1 cellular context compared by ENCODE assay signal in the genomic region with DNA sequence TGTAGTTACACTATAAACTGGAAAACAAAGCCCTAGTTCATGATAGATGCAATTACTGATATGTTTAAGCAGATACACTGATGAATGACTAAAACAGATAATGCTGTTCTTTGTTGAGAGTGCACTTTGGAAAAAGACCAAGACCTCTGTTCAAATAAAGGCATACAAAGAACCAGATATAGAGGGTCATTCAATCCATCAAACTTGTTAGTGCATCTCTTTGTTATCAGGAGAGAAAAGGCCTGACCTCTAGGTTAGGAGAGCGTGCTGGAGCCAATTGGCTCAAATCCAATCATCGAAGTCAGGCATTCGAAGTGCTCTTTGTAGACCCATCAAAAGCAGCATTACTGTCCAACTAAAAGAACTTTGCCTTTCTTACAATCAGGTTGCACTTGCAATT.
TF ChIP-seq lines count a peak whose summit lies in the region.

No MANE protein-coding gene starts in this region.

TF ChIP-seq in HepG2, 621 proteins besides CTCF, POLR2A, EP300 and RAD21:
- TF ChIP-seq, protein P1, sequence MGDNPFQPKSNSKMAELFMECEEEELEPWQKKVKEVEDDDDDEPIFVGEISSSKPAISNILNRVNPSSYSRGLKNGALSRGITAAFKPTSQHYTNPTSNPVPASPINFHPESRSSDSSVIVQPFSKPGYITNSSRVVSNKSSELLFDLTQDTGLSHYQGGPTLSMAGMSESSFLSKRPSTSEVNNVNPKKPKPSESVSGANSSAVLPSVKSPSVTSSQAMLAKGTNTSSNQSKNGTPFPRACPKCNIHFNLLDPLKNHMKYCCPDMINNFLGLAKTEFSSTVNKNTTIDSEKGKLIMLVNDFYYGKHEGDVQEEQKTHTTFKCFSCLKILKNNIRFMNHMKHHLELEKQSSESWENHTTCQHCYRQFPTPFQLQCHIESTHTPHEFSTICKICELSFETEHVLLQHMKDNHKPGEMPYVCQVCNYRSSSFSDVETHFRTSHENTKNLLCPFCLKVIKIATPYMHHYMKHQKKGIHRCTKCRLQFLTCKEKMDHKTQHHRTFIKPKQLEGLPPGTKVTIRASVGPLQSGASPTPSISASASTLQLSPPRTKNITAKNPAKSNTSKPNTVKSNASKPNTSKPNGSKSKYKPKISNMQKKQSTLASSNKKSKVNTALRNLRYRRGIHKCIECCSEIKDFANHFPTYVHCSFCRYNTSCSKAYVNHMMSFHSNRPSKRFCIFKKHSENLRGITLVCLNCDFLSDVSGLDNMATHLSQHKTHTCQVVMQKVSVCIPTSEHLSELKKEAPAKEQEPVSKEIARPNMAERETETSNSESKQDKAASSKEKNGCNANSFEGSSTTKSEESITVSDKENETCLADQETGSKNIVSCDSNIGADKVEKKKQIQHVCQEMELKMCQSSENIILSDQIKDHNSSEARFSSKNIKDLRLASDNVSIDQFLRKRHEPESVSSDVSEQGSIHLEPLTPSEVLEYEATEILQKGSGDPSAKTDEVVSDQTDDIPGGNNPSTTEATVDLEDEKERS (CRISPR knock-in tag; IDR thresholded peaks at IDR 0.05), result no peak
- TF ChIP-seq ZUFSP (CRISPR knock-in tag; IDR thresholded peaks at IDR 0.05; ENCODE audit: borderline replicate concordance), result no peak
- TF ChIP-seq ZNF570 (CRISPR knock-in tag; IDR thresholded peaks at IDR 0.05; ENCODE audit: borderline replicate concordance), result no peak
- TF ChIP-seq, protein P2, sequence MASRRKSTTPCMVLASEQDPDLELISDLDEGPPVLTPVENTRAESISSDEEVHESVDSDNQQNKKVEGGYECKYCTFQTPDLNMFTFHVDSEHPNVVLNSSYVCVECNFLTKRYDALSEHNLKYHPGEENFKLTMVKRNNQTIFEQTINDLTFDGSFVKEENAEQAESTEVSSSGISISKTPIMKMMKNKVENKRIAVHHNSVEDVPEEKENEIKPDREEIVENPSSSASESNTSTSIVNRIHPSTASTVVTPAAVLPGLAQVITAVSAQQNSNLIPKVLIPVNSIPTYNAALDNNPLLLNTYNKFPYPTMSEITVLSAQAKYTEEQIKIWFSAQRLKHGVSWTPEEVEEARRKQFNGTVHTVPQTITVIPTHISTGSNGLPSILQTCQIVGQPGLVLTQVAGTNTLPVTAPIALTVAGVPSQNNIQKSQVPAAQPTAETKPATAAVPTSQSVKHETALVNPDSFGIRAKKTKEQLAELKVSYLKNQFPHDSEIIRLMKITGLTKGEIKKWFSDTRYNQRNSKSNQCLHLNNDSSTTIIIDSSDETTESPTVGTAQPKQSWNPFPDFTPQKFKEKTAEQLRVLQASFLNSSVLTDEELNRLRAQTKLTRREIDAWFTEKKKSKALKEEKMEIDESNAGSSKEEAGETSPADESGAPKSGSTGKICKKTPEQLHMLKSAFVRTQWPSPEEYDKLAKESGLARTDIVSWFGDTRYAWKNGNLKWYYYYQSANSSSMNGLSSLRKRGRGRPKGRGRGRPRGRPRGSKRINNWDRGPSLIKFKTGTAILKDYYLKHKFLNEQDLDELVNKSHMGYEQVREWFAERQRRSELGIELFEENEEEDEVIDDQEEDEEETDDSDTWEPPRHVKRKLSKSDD (CRISPR knock-in tag; IDR thresholded peaks at IDR 0.05; ENCODE audit: low read depth), result no peak
- peak; percentile 87 for TF ChIP-seq SOX5 (CRISPR knock-in tag; IDR thresholded peaks at IDR 0.05; ENCODE audit: borderline replicate concordance)
- TF ChIP-seq, protein P3, sequence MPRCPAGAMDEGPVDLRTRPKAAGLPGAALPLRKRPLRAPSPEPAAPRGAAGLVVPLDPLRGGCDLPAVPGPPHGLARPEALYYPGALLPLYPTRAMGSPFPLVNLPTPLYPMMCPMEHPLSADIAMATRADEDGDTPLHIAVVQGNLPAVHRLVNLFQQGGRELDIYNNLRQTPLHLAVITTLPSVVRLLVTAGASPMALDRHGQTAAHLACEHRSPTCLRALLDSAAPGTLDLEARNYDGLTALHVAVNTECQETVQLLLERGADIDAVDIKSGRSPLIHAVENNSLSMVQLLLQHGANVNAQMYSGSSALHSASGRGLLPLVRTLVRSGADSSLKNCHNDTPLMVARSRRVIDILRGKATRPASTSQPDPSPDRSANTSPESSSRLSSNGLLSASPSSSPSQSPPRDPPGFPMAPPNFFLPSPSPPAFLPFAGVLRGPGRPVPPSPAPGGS (CRISPR knock-in tag; IDR thresholded peaks at IDR 0.05), result no peak
- peak; percentile 56 for TF ChIP-seq BCL6 (CRISPR knock-in tag; IDR thresholded peaks at IDR 0.05)
- TF ChIP-seq NR2F2 (IDR thresholded peaks at IDR 0.05; ENCODE audit: borderline replicate concordance, low read depth), result peak; percentile 64; the same call in 1 of the 2 replicates
- TF ChIP-seq ARID5B (CRISPR knock-in tag; IDR thresholded peaks at IDR 0.05), result peak; percentile 42; the same call in 1 of the 2 replicates
- no peak for TF ChIP-seq ZFP37 (CRISPR knock-in tag; IDR thresholded peaks at IDR 0.05; ENCODE audit: borderline replicate concordance)
- TF ChIP-seq NFIC (IDR thresholded peaks at IDR 0.05; ENCODE audit: low read length), result peak; percentile 38; the same call in 1 of the 2 replicates
- peak; percentile 80; the same call in 1 of the 2 replicates for TF ChIP-seq HOXD1 (CRISPR knock-in tag; IDR thresholded peaks at IDR 0.05)
- peak; percentile 31; the same call in 1 of the 2 replicates for TF ChIP-seq GATA4 (IDR thresholded peaks at IDR 0.05; ENCODE audit: borderline replicate concordance, low read depth)
- TF ChIP-seq, protein P4, sequence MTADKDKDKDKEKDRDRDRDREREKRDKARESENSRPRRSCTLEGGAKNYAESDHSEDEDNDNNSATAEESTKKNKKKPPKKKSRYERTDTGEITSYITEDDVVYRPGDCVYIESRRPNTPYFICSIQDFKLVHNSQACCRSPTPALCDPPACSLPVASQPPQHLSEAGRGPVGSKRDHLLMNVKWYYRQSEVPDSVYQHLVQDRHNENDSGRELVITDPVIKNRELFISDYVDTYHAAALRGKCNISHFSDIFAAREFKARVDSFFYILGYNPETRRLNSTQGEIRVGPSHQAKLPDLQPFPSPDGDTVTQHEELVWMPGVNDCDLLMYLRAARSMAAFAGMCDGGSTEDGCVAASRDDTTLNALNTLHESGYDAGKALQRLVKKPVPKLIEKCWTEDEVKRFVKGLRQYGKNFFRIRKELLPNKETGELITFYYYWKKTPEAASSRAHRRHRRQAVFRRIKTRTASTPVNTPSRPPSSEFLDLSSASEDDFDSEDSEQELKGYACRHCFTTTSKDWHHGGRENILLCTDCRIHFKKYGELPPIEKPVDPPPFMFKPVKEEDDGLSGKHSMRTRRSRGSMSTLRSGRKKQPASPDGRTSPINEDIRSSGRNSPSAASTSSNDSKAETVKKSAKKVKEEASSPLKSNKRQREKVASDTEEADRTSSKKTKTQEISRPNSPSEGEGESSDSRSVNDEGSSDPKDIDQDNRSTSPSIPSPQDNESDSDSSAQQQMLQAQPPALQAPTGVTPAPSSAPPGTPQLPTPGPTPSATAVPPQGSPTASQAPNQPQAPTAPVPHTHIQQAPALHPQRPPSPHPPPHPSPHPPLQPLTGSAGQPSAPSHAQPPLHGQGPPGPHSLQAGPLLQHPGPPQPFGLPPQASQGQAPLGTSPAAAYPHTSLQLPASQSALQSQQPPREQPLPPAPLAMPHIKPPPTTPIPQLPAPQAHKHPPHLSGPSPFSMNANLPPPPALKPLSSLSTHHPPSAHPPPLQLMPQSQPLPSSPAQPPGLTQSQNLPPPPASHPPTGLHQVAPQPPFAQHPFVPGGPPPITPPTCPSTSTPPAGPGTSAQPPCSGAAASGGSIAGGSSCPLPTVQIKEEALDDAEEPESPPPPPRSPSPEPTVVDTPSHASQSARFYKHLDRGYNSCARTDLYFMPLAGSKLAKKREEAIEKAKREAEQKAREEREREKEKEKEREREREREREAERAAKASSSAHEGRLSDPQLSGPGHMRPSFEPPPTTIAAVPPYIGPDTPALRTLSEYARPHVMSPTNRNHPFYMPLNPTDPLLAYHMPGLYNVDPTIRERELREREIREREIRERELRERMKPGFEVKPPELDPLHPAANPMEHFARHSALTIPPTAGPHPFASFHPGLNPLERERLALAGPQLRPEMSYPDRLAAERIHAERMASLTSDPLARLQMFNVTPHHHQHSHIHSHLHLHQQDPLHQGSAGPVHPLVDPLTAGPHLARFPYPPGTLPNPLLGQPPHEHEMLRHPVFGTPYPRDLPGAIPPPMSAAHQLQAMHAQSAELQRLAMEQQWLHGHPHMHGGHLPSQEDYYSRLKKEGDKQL (CRISPR knock-in tag; IDR thresholded peaks at IDR 0.05; ENCODE audit: low read depth), result peak; percentile 25; the same call in 1 of the 2 replicates
- no peak for TF ChIP-seq SOX6 (IDR thresholded peaks at IDR 0.05)
- peak; percentile 83 for TF ChIP-seq SOX6 (CRISPR knock-in tag; IDR thresholded peaks at IDR 0.05)
- TF ChIP-seq TCF7L2 (IDR thresholded peaks at IDR 0.05; ENCODE audit: low read depth, low read length), result 0 out of 2 replicates have a peak, but pooled peaks have one; percentile 22
- TF ChIP-seq ISL2 (CRISPR knock-in tag; IDR thresholded peaks at IDR 0.05), result peak; percentile 42; the same call in 1 of the 2 replicates
- TF ChIP-seq NR2F6 (IDR thresholded peaks at IDR 0.05), result peak; percentile 79
- peak; percentile 64; the same call in 1 of the 2 replicates for TF ChIP-seq NR2F6 (CRISPR knock-in tag; IDR thresholded peaks at IDR 0.05)
- no peak for TF ChIP-seq RAD51 (IDR thresholded peaks at IDR 0.05; ENCODE audit: borderline replicate concordance)
- no peak for TF ChIP-seq RFXANK (CRISPR knock-in tag; IDR thresholded peaks at IDR 0.05)
- peak; percentile 39; the same call in 1 of the 2 replicates for TF ChIP-seq TBX2 (CRISPR knock-in tag; IDR thresholded peaks at IDR 0.05; ENCODE audit: borderline replicate concordance)
- TF ChIP-seq SOX13 (IDR thresholded peaks at IDR 0.05), result peak; percentile 63; the same call in 1 of the 2 replicates
- peak in 1 of 2 experiments; percentile 95; a peak in 2 of 4 replicates for TF ChIP-seq SOX13 (CRISPR knock-in tag; conservative IDR thresholded peaks at IDR 0.05 in 1 of 2, IDR thresholded peaks at IDR 0.05 in 1 of 2)
- peak; percentile 24; the same call in 1 of the 2 replicates for TF ChIP-seq HNF4A (CRISPR knock-in tag; IDR thresholded peaks at IDR 0.05)
- TF ChIP-seq ZNF503 (CRISPR knock-in tag; IDR thresholded peaks at IDR 0.05), result 0 out of 2 replicates have a peak, but pooled peaks have one; percentile 33
- TF ChIP-seq TCF7 (IDR thresholded peaks at IDR 0.05; ENCODE audit: low read depth), result peak; percentile 53
- TF ChIP-seq SP1 (IDR thresholded peaks at IDR 0.05), result no peak
- no peak for TF ChIP-seq SP1 (CRISPR knock-in tag; IDR thresholded peaks at IDR 0.05)
